Comparison of ENCODE assay signal across 21 cellular contexts in the genomic region with DNA sequence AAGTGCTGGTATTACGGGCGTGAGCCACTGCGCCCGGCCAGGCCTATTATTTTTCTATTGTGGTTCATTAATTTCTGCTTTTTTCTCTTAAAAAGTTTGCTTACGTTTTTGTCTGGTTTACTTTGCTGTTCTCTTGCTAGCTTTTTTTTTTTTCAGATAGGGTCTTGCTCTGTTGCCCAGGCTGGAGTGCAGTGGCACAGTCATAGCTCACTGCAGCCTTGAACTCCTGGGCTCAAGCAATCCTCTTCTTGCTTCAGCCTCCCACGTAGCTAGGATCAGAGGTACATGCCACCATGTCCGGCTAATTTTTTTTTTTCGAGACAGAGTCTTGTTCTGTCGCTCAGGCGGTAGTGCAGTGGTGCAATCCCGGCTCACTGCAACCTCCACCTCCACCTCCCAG. TPM values are rescaled to one million over a fixed set of nuclear protein-coding genes. Genes with fewer than 3 reads are reported as not detected.
"Had no signal": no experiment of that assay in that cellular context is flagged by ENCODE, and none has a peak within 500 bp of the region (broad histone marks: within the 10 kb centered on the region; RNA-seq: fewer than 3 reads in every experiment).

No MANE protein-coding gene starts in this region.

- H3K4me3 Mint-ChIP-seq: activated CD8-positive, alpha-beta T cell treated with anti-CD3 and anti-CD28 coated beads, Interleukin-2, amount 10 ng/mL, durations not matched to agents 7 days and 5 days; activated naive CD4-positive, alpha-beta T cell treated with anti-CD3 and anti-CD28 coated beads, Interleukin-2, amount 10 ng/mL, durations not matched to agents 7 days and 5 days; activated naive CD8-positive, alpha-beta T cell treated with anti-CD3 and anti-CD28 coated beads, Interleukin-2, amount 10 ng/mL, durations not matched to agents 7 days and 5 days; activated T-cell treated with anti-CD3 and anti-CD28 coated beads, Interleukin-2, amount 50 U/mL, for 24 hours; activated T-helper 17 cell treated with anti-CD3 and anti-CD28 coated beads, Interleukin-2, amount 50 U/mL, for 72 hours; T-helper 1 cell treated with Interleukin-12 subunit alpha and Interleukin-12 subunit beta and Interleukin-4 antibody, amounts not matched to agents 30 μg/mL and 1 μg/mL, for 36 hours had no signal

- H3K4me1 Mint-ChIP-seq: activated naive CD4-positive, alpha-beta T cell treated with anti-CD3 and anti-CD28 coated beads, Interleukin-2, amount 10 ng/mL, durations not matched to agents 7 days and 5 days; activated naive CD8-positive, alpha-beta T cell treated with anti-CD3 and anti-CD28 coated beads, Interleukin-2, amount 10 ng/mL, durations not matched to agents 7 days and 5 days; activated T-helper 17 cell treated with anti-CD3 and anti-CD28 coated beads, Interleukin-2, amount 50 U/mL, for 72 hours had no signal

- DNase-seq: activated CD4-positive, alpha-beta T cell treated with anti-CD3 and anti-CD28 coated beads for 48 hours; activated CD4-positive, alpha-beta T cell treated with anti-CD3 and anti-CD28 coated beads, Interleukin-2, amount 50 U/mL, for 4 hours; activated CD4-positive, CD25-positive, alpha-beta regulatory T cell treated with anti-CD3 and anti-CD28 coated beads, Interleukin-2, amount 50 U/mL, for 72 hours; activated CD8-positive, alpha-beta T cell treated with anti-CD3 and anti-CD28 coated beads, Interleukin-2, amount 10 ng/mL, durations not matched to agents 7 days and 5 days; activated gamma-delta T cell; activated naive CD4-positive, alpha-beta T cell treated with anti-CD3 and anti-CD28 coated beads, Interleukin-2, amount 10 ng/mL, durations not matched to agents 7 days and 5 days; activated naive CD8-positive, alpha-beta T cell treated with anti-CD3 and anti-CD28 coated beads, Interleukin-2, amount 10 ng/mL, durations not matched to agents 7 days and 5 days; anterior cingulate cortex; MM.1S; NCI-H1105; NCI-H1436 treated with DMSO at 0.1 percent for 48 hours; NCI-H187 treated with DMSO at 0.1 percent for 48 hours; NCI-H2081 treated with DMSO at 0.1 percent for 48 hours; NCI-H446; NCI-H524; SHP77 treated with DMSO at 0.1 percent for 48 hours had no signal

- ATAC-seq: activated CD8-positive, alpha-beta T cell treated with anti-CD3 and anti-CD28 coated beads, Interleukin-2, amount 10 ng/mL, durations not matched to agents 7 days and 5 days; activated T-helper 17 cell treated with anti-CD3 and anti-CD28 coated beads, Interleukin-2, amount 50 U/mL, for 72 hours had no signal

- H3K27me3 Mint-ChIP-seq: activated naive CD4-positive, alpha-beta T cell treated with anti-CD3 and anti-CD28 coated beads, Interleukin-2, amount 10 ng/mL, durations not matched to agents 7 days and 5 days; activated naive CD8-positive, alpha-beta T cell treated with anti-CD3 and anti-CD28 coated beads, Interleukin-2, amount 10 ng/mL, durations not matched to agents 7 days and 5 days; activated T-cell treated with anti-CD3 and anti-CD28 coated beads, Interleukin-2, amount 50 U/mL, for 24 hours; activated T-helper 17 cell treated with anti-CD3 and anti-CD28 coated beads, Interleukin-2, amount 50 U/mL, for 72 hours had no signal

- H3K9me3 Mint-ChIP-seq: activated naive CD4-positive, alpha-beta T cell treated with anti-CD3 and anti-CD28 coated beads, Interleukin-2, amount 10 ng/mL, durations not matched to agents 7 days and 5 days; activated naive CD8-positive, alpha-beta T cell treated with anti-CD3 and anti-CD28 coated beads, Interleukin-2, amount 10 ng/mL, durations not matched to agents 7 days and 5 days; activated T-cell treated with anti-CD3 and anti-CD28 coated beads, Interleukin-2, amount 50 U/mL, for 24 hours; activated T-helper 17 cell treated with anti-CD3 and anti-CD28 coated beads, Interleukin-2, amount 50 U/mL, for 72 hours; T-helper 1 cell treated with Interleukin-12 subunit alpha and Interleukin-12 subunit beta and Interleukin-4 antibody, amounts not matched to agents 30 μg/mL and 1 μg/mL, for 36 hours had no signal

- H3K27ac Mint-ChIP-seq: activated CD8-positive, alpha-beta T cell treated with anti-CD3 and anti-CD28 coated beads, Interleukin-2, amount 10 ng/mL, durations not matched to agents 7 days and 5 days; activated naive CD4-positive, alpha-beta T cell treated with anti-CD3 and anti-CD28 coated beads, Interleukin-2, amount 10 ng/mL, durations not matched to agents 7 days and 5 days; activated naive CD8-positive, alpha-beta T cell treated with anti-CD3 and anti-CD28 coated beads, Interleukin-2, amount 10 ng/mL, durations not matched to agents 7 days and 5 days; activated T-cell treated with anti-CD3 and anti-CD28 coated beads, Interleukin-2, amount 50 U/mL, for 24 hours; activated T-helper 17 cell treated with anti-CD3 and anti-CD28 coated beads, Interleukin-2, amount 50 U/mL, for 72 hours; T-helper 1 cell treated with Interleukin-12 subunit alpha and Interleukin-12 subunit beta and Interleukin-4 antibody, amounts not matched to agents 30 μg/mL and 1 μg/mL, for 36 hours had no signal

RNA-seq across cellular contexts. Expression of a gene that starts 18.7 kb away (rescaled TPM):
- total RNA-seq: activated naive CD8-positive, alpha-beta T cell treated with anti-CD3 and anti-CD28 coated beads, Interleukin-2, amount 10 ng/mL, durations not matched to agents 7 days and 5 days; activated T-helper 17 cell treated with anti-CD3 and anti-CD28 coated beads, Interleukin-2, amount 50 U/mL, for 72 hours; cardiac septum; SK-MEL-5 had no signal
